23 cellular contexts compared by ENCODE assay signal in the genomic region with DNA sequence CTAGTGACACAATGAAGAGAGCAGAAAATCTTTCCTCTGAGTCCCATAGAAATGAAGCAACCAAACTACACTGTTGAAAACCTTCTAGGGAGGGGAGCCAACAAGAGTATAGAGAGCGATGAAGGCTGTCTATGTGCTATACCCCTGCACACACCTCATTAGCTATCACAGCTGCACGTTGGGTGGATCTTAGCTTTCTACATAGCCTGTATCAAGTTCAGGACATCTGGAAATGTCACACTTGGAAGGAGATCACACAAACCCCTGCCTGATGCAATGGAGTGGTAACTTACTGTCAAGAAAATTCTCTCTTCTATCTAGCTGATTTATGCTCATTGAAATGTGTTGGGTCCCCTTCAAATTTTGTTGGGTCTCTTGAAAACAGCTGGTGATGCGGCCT.
"Had no signal": no experiment of that assay in that cellular context is flagged by ENCODE, and none has a peak within 500 bp of the region (broad histone marks: within the 10 kb centered on the region; RNA-seq: fewer than 3 reads in every experiment).

No MANE protein-coding gene starts in this region.

- ATAC-seq: activated naive CD4-positive, alpha-beta T cell treated with anti-CD3 and anti-CD28 coated beads, Interleukin-2, amount 50 U/mL, for 72 hours; activated naive CD8-positive, alpha-beta T cell treated with anti-CD3 and anti-CD28 coated beads, Interleukin-2, amount 50 U/mL, for 24 hours; activated T-cell treated with anti-CD3 and anti-CD28 coated beads, Interleukin-2, amount 50 U/mL, for 4 hours; T-cell had no signal

- DNase-seq: activated CD4-positive, alpha-beta memory T cell treated with anti-CD3 and anti-CD28 coated beads for 36 hours; activated CD4-positive, alpha-beta T cell treated with anti-CD3 and anti-CD28 coated beads, Interleukin-2, amount 10 ng/mL, durations not matched to agents 7 days and 5 days; activated CD4-positive, CD25-positive, alpha-beta regulatory T cell; activated CD8-positive, alpha-beta memory T cell treated with anti-CD3 and anti-CD28 coated beads for 24 hours; activated effector memory CD4-positive, alpha-beta T cell treated with anti-CD3 and anti-CD28 coated beads, Interleukin-2, amount 50 U/mL, for 16 hours; activated naive CD4-positive, alpha-beta T cell treated with Interleukin-2 at 50 U/mL for 16 hours; activated naive CD8-positive, alpha-beta T cell treated with anti-CD3 and anti-CD28 coated beads, Interleukin-2, amount 50 U/mL, for 24 hours; activated T-cell treated with anti-CD3 and anti-CD28 coated beads, Interleukin-2, amount 50 U/mL, for 4 hours; amygdala; KG1; NCI-H1092; NCI-H1417; NCI-H1930; NCI-H2171; NCI-H2227 treated with DMSO at 0.1 percent for 48 hours; NCI-H510A; NCI-H748 treated with DMSO at 0.1 percent for 48 hours; PC-9; SIG-M5; T-cell; T-helper 2 cell; T1000 had no signal

- H3K4me3 ChIP-seq: PC-9 had no signal
